ENCODE assay signal across 1 cellular context in the genomic region with DNA sequence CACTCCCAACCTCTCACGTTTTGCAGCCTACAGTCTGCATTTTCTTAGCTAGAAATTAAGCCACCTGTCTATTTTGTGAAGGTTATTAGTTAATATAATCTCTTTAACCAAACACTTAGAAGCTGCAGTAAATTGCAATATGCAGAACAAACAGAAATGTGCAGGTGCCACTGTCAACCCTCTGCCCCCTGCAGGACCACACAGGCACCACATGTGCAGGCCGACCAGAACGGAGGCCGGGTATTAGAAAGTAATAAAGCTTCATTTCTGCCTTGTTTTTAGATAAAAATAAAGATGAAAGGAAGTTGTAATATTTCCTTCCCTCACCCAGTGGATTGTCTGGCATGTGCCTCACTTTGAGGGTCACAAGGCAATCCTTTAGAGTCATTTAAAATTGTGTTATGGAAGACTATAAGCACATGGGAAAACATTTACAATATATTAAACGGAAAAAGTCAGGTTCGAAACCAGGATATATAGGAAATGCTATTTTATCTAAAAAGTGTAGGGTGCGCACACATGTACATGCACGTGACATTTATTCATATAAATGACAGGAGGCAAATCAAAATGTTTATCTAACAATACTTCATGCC.
TF ChIP-seq lines count a peak whose summit lies in the region.

No MANE protein-coding gene starts in this region.

TF ChIP-seq in IMR-90, 13 proteins besides CTCF, POLR2A, EP300 and RAD21 (continued from another document):
- TF ChIP-seq MAZ (IDR thresholded peaks at IDR 0.05; ENCODE audit: borderline replicate concordance, low read depth, low read length) (no peak), NFE2L2 (IDR thresholded peaks at IDR 0.05; ENCODE audit: low read depth, low read length) (no peak), CEBPB (IDR thresholded peaks at IDR 0.05; ENCODE audit: low read depth, low read length) (no peak), SMC3 (IDR thresholded peaks at IDR 0.05; ENCODE audit: low read depth, low read length) (no peak; the same call in 1 of the 2 replicates)
TF ChIP-seq in IMR-90: peak in this region for 0.
